ENCODE assay signal across 2 cellular contexts in genomic region chr19:19530423-19530804, GRCh38.
TF ChIP-seq lines count a peak whose summit lies in the region.

No MANE protein-coding gene starts in this region.

TF ChIP-seq in IMR-90, 13 proteins besides CTCF, POLR2A, EP300 and RAD21:
- TF ChIP-seq RFX5 (IDR thresholded peaks at IDR 0.05; ENCODE audit: low read depth, low read length) (no peak), BHLHE40 (IDR thresholded peaks at IDR 0.05; ENCODE audit: low read depth, low read length) (no peak), FOS (IDR thresholded peaks at IDR 0.05; ENCODE audit: low read depth, low read length) (no peak), ELK1 (IDR thresholded peaks at IDR 0.05; ENCODE audit: borderline replicate concordance, low read depth, low read length) (no peak), MAZ (IDR thresholded peaks at IDR 0.05; ENCODE audit: borderline replicate concordance, low read depth, low read length) (peak; percentile 56; the same call in 1 of the 2 replicates), CEBPB (IDR thresholded peaks at IDR 0.05; ENCODE audit: low read depth, low read length) (no peak), CHD1 (IDR thresholded peaks at IDR 0.05; ENCODE audit: low read depth, low read length) (no peak)

TF ChIP-seq in HEK293T, 16 proteins besides CTCF, POLR2A, EP300 and RAD21:
- no peak for TF ChIP-seq ZNF384 (IDR thresholded peaks at IDR 0.05)
- no peak for TF ChIP-seq BHLHE40 (IDR thresholded peaks at IDR 0.05; ENCODE audit: borderline replicate concordance)
- TF ChIP-seq, protein P1, sequence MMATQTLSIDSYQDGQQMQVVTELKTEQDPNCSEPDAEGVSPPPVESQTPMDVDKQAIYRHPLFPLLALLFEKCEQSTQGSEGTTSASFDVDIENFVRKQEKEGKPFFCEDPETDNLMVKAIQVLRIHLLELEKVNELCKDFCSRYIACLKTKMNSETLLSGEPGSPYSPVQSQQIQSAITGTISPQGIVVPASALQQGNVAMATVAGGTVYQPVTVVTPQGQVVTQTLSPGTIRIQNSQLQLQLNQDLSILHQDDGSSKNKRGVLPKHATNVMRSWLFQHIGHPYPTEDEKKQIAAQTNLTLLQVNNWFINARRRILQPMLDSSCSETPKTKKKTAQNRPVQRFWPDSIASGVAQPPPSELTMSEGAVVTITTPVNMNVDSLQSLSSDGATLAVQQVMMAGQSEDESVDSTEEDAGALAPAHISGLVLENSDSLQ (IDR thresholded peaks at IDR 0.05), result no peak
- no peak for TF ChIP-seq ARNT (IDR thresholded peaks at IDR 0.05)
- TF ChIP-seq HDGF (IDR thresholded peaks at IDR 0.05; ENCODE audit: borderline replicate concordance), result no peak
- TF ChIP-seq FOXM1 (IDR thresholded peaks at IDR 0.05; ENCODE audit: borderline replicate concordance), result no peak
- no peak for TF ChIP-seq L3MBTL2 (conservative IDR thresholded peaks at IDR 0.05)
- no peak for TF ChIP-seq TARDBP (IDR thresholded peaks at IDR 0.05)
- TF ChIP-seq ELF4 (IDR thresholded peaks at IDR 0.05), result no peak
- TF ChIP-seq FOXA1 (IDR thresholded peaks at IDR 0.05), result no peak
- no peak for TF ChIP-seq SP1 (IDR thresholded peaks at IDR 0.05)
- no peak for TF ChIP-seq SUZ12 (IDR thresholded peaks at IDR 0.05)
- no peak for TF ChIP-seq NFRKB (IDR thresholded peaks at IDR 0.05)
- no peak for TF ChIP-seq LEF1 (IDR thresholded peaks at IDR 0.05; ENCODE audit: borderline replicate concordance)
- TF ChIP-seq FOXK2 (IDR thresholded peaks at IDR 0.05), result no peak
- no peak for TF ChIP-seq CTBP1 (IDR thresholded peaks at IDR 0.05; ENCODE audit: borderline replicate concordance)
